ENCODE assay signal across 1 cellular context in the genomic region with DNA sequence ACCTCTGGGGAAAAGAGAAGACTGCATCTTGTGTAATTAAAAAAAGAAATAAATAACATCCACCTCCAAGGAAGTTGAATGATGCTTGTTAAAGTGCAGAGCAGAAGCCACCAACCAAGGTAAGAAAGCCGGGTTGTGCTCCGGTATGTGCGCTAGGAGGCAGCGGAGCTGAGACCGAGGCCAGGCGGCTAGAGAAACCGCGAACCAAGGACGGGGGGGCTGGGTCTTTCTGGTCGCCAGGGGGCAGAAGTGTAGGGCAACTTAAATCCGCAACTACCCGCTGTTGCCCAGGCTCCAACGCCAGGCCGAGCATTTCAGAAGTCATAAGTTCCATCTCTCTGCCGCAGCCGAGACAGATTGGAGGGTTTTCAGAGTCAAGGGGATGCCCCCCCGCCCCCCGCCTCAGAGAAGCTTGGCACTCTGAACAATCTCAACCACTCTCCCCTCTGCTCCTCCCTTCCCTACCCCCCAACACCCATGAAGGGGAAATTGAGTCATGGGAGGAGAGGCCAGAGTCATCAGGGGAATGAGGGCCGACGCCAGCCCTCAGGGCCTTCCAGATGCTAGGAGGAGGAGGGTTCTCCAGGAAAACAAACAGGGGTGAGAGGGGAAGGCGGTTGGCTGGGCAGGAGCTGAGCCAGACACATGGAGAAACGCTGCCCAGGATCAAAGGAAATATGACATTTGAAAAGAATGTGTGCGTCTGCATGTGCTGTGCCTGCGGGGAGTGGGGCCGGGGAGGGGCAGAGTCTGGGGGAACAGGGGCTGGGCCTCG.
TF ChIP-seq lines count a peak whose summit lies in the region.

No MANE protein-coding gene starts in this region.

TF ChIP-seq in endothelial cell of umbilical vein, 7 proteins besides CTCF, POLR2A, EP300 and RAD21:
- TF ChIP-seq, protein P1, sequence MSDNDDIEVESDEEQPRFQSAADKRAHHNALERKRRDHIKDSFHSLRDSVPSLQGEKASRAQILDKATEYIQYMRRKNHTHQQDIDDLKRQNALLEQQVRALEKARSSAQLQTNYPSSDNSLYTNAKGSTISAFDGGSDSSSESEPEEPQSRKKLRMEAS (IDR thresholded peaks at IDR 0.05; ENCODE audit: insufficient read depth, insufficient read length): peak; percentile 30
- peak; percentile 72 for TF ChIP-seq FOS (IDR thresholded peaks at IDR 0.05; ENCODE audit: borderline replicate concordance, insufficient read depth, low read length)
- TF ChIP-seq GATA2 (IDR thresholded peaks at IDR 0.05; ENCODE audit: insufficient read depth, insufficient read length, low read depth, low read length): no peak
- TF ChIP-seq JUN (IDR thresholded peaks at IDR 0.05; ENCODE audit: borderline replicate concordance, insufficient read depth, insufficient read length, low read depth): no peak
- TF ChIP-seq EZH2 (IDR thresholded peaks at IDR 0.05; ENCODE audit: borderline replicate concordance, low read depth, low read length, severe bottlenecking): no peak
- peak; percentile 20 for TF ChIP-seq MYC (IDR thresholded peaks at IDR 0.05; ENCODE audit: low read depth, low read length)
- peak; percentile 43 for TF ChIP-seq POLR2AphosphoS5 (IDR thresholded peaks at IDR 0.05; ENCODE audit: insufficient read depth, low read depth, low read length)
TF ChIP-seq in endothelial cell of umbilical vein: peak in this region for 4.
